Comparison of ENCODE assay signal across 1 cellular context in genomic region chr3:129439817-129440647, GRCh38.
A peak's percentile ranks its signal among the peaks of the same experiment; 100 is the strongest.
TF ChIP-seq lines count a peak whose summit lies in the region.

TSS of gene IFT122 (plus strand) at chr3:129440224. CDS start at chr3:129440331, 107 bp downstream.
TSS of gene MBD4 (minus strand) at chr3:129439948. CDS start at chr3:129439833, 115 bp downstream.

TF ChIP-seq in K562, 482 proteins besides CTCF, POLR2A, EP300 and RAD21 (continued from another document and continues in another):
- no peak for TF ChIP-seq SMAD2 (IDR thresholded peaks at IDR 0.05; ENCODE audit: low read depth, low read length)
- TF ChIP-seq DNMT1 (IDR thresholded peaks at IDR 0.05) = no peak
- no peak for TF ChIP-seq FOSL1 (tag; conservative IDR thresholded peaks at IDR 0.05)
- TF ChIP-seq ZNF609 (CRISPR knock-in tag; IDR thresholded peaks at IDR 0.05; ENCODE audit: borderline replicate concordance) = no peak
- TF ChIP-seq ZNF780A (CRISPR knock-in tag; IDR thresholded peaks at IDR 0.05) = no peak
- no peak for TF ChIP-seq ZNF280B (CRISPR knock-in tag; IDR thresholded peaks at IDR 0.05)
- peak in 1 of 2 experiments; percentile 78; a peak in 2 of 4 replicates for TF ChIP-seq ZNF639 (CRISPR knock-in tag; conservative IDR thresholded peaks at IDR 0.05 in 1 of 2, IDR thresholded peaks at IDR 0.05 in 1 of 2)
- TF ChIP-seq SIRT6 (IDR thresholded peaks at IDR 0.05; ENCODE audit: low read depth, low read length) = no peak
- TF ChIP-seq ARNT (IDR thresholded peaks at IDR 0.05) = no peak
- TF ChIP-seq DEAF1 (CRISPR knock-in tag; IDR thresholded peaks at IDR 0.05) = no peak
- TF ChIP-seq ZNF124 (CRISPR knock-in tag; IDR thresholded peaks at IDR 0.05) = no peak
- TF ChIP-seq RREB1 (CRISPR knock-in tag; IDR thresholded peaks at IDR 0.05) = no peak
- no peak for TF ChIP-seq IRF1 (CRISPR knock-in tag; IDR thresholded peaks at IDR 0.05; ENCODE audit: borderline replicate concordance)
- TF ChIP-seq ZNF23 (CRISPR knock-in tag; IDR thresholded peaks at IDR 0.05) = no peak
- TF ChIP-seq MCM3 (IDR thresholded peaks at IDR 0.05) = no peak
- TF ChIP-seq BRD9 (IDR thresholded peaks at IDR 0.05; ENCODE audit: low read depth, partially characterized antibody) = peak; percentile 68
- TF ChIP-seq ATF1 (CRISPR knock-in tag; IDR thresholded peaks at IDR 0.05) = no peak
- peak; percentile 91 for TF ChIP-seq ATF1 (tag; IDR thresholded peaks at IDR 0.05)
- no peak for TF ChIP-seq TCF7L2 (IDR thresholded peaks at IDR 0.05; ENCODE audit: low read depth, low read length)
- TF ChIP-seq ZBTB12 (CRISPR knock-in tag; IDR thresholded peaks at IDR 0.05) = no peak
- no peak for TF ChIP-seq ZNF217 (CRISPR knock-in tag; IDR thresholded peaks at IDR 0.05)
- peak; percentile 65 for TF ChIP-seq TAF9B (IDR thresholded peaks at IDR 0.05; ENCODE audit: partially characterized antibody)
- no peak for TF ChIP-seq WHSC1 (IDR thresholded peaks at IDR 0.05; ENCODE audit: low read length)
- TF ChIP-seq POLR2B (IDR thresholded peaks at IDR 0.05; ENCODE audit: low read depth, partially characterized antibody) = peak; percentile 87
- no peak for TF ChIP-seq HES1 (IDR thresholded peaks at IDR 0.05; ENCODE audit: low read depth)
- TF ChIP-seq LARP7 (IDR thresholded peaks at IDR 0.05) = no peak
- TF ChIP-seq KLF1 (tag; IDR thresholded peaks at IDR 0.05) = no peak
- TF ChIP-seq ZBTB17 (CRISPR knock-in tag; IDR thresholded peaks at IDR 0.05) = no peak; the same call in 1 of the 2 replicates
- TF ChIP-seq ZBTB8A (IDR thresholded peaks at IDR 0.05; ENCODE audit: partially characterized antibody) = no peak
- TF ChIP-seq ZFP1 (CRISPR knock-in tag; IDR thresholded peaks at IDR 0.05) = no peak
- TF ChIP-seq ARID1B (IDR thresholded peaks at IDR 0.05) = no peak; the same call in 1 of the 2 replicates
- TF ChIP-seq ZKSCAN3 (CRISPR knock-in tag; IDR thresholded peaks at IDR 0.05) = no peak
- no peak; the same call in 1 of the 2 replicates for TF ChIP-seq TRIM28 (IDR thresholded peaks at IDR 0.05)
- no peak; a peak in 2 of 4 replicates for TF ChIP-seq SRF (CRISPR knock-in tag; IDR thresholded peaks at IDR 0.05)
- no peak for TF ChIP-seq U2AF1 (optimal IDR thresholded peaks at IDR 0.05; ENCODE audit: low read depth, low read length)
- peak; percentile 64; the same call in 1 of the 2 replicates for TF ChIP-seq MTA3 (IDR thresholded peaks at IDR 0.05; ENCODE audit: borderline replicate concordance)
- TF ChIP-seq RBFOX2 (IDR thresholded peaks at IDR 0.05; ENCODE audit: low read depth, low read length) = peak; percentile 98
- TF ChIP-seq ZNF766 (CRISPR knock-in tag; conservative IDR thresholded peaks at IDR 0.05) = 0 out of 2 replicates have a peak, but pooled peaks have one; percentile 12
- peak; percentile 76; the same call in 1 of the 2 replicates for TF ChIP-seq CTBP1 (IDR thresholded peaks at IDR 0.05; ENCODE audit: borderline replicate concordance)
- TF ChIP-seq IRF2 (CRISPR knock-in tag; IDR thresholded peaks at IDR 0.05) = no peak
- no peak for TF ChIP-seq ZNF395 (CRISPR knock-in tag; IDR thresholded peaks at IDR 0.05)
- TF ChIP-seq MIER1 (IDR thresholded peaks at IDR 0.05; ENCODE audit: low read depth) = no peak
- no peak for TF ChIP-seq NFATC3 (IDR thresholded peaks at IDR 0.05)
- TF ChIP-seq MTA1 (IDR thresholded peaks at IDR 0.05; ENCODE audit: borderline replicate concordance) = no peak
- no peak for TF ChIP-seq ZC3H4 (CRISPR knock-in tag; IDR thresholded peaks at IDR 0.05; ENCODE audit: borderline replicate concordance)
- TF ChIP-seq TCF15 (CRISPR knock-in tag; IDR thresholded peaks at IDR 0.05) = no peak
- TF ChIP-seq HMG20A (CRISPR knock-in tag; conservative IDR thresholded peaks at IDR 0.05) = no peak
- no peak for TF ChIP-seq CBX3 (IDR thresholded peaks at IDR 0.05; ENCODE audit: borderline replicate concordance in 1 of 2, low read length in 2 of 2)
